In genomic region chr16:33656393-33656792, GRCh38 we compare ENCODE assay signal across 8 cellular contexts.
DNase-seq lines count a peak whose midpoint lies in the region; ATAC-seq and TF ChIP-seq lines count a peak whose summit lies in the region.
"Not testable (repeated sequence)": the region's sequence is repeated elsewhere in the genome, so short reads cannot be mapped to it uniquely, and the experiment has no call there.

No MANE protein-coding gene starts in this region.

- not testable (repeated sequence) for TF ChIP-seq POLR2A in upper lobe of left lung (IDR thresholded peaks at IDR 0.05)

- H3K4me1 ChIP-seq in upper lobe of left lung = not testable (repeated sequence)

- not testable (repeated sequence) for H3K27ac ChIP-seq in upper lobe of left lung

- DNase-seq in activated naive CD4-positive, alpha-beta T cell treated with anti-CD3 and anti-CD28 coated beads, Interleukin-2, amount 50 U/mL, for 72 hours (ENCODE audit: low spot score in 2 of 2); left colon; upper lobe of left lung: not testable (repeated sequence)

- not testable (repeated sequence) for TF ChIP-seq CTCF in upper lobe of left lung (IDR thresholded peaks at IDR 0.05)

- H3K9me3 ChIP-seq in upper lobe of left lung = not testable (repeated sequence)

- not testable (repeated sequence) for H3K27me3 ChIP-seq in upper lobe of left lung

- not testable (repeated sequence) for H3K36me3 ChIP-seq in upper lobe of left lung

- not testable (repeated sequence) for H3K36me3 Mint-ChIP-seq in activated naive CD4-positive, alpha-beta T cell treated with anti-CD3 and anti-CD28 coated beads, Interleukin-2, amount 50 U/mL, for 72 hours

- not testable (repeated sequence) for H3K4me3 ChIP-seq in upper lobe of left lung

- H3K9me3 Mint-ChIP-seq in activated naive CD4-positive, alpha-beta T cell treated with anti-CD3 and anti-CD28 coated beads, Interleukin-2, amount 50 U/mL, for 72 hours = not testable (repeated sequence)

- TF ChIP-seq EP300 in upper lobe of left lung (IDR thresholded peaks at IDR 0.05) = not testable (repeated sequence)

- intact Hi-C loops in left colon (cut with DNase I, micrococcal nuclease) = not testable (repeated sequence)

- H3K27ac Mint-ChIP-seq in activated naive CD4-positive, alpha-beta T cell treated with anti-CD3 and anti-CD28 coated beads, Interleukin-2, amount 50 U/mL, for 72 hours = not testable (repeated sequence)

- ATAC-seq in GM18858 (IDR thresholded peaks at IDR 0.05; ENCODE audit: unreplicated experiment) (peak; percentile 51), GM19468 (IDR thresholded peaks at IDR 0.05; ENCODE audit: extremely low read depth, unreplicated experiment) (peak; percentile 32), HG02588 (IDR thresholded peaks at IDR 0.05; ENCODE audit: unreplicated experiment) (peak; percentile 62), HG03095 (IDR thresholded peaks at IDR 0.05; ENCODE audit: unreplicated experiment) (peak; percentile 57), HG03565 (IDR thresholded peaks at IDR 0.05; ENCODE audit: unreplicated experiment) (peak; percentile 83), left colon (peak; percentile 73), upper lobe of left lung (ENCODE audit: low FRiP score in 2 of 2) (peak; percentile 63 to 84)
- peak; percentile 64 to 75 for ATAC-seq in activated naive CD4-positive, alpha-beta T cell treated with anti-CD3 and anti-CD28 coated beads, Interleukin-2, amount 50 U/mL, for 72 hours

- no CpG with 5 or more reads among the region's 10 CpGs for WGBS in upper lobe of left lung, 2 donors

Comparison
In these comparisons a context has a peak if more than half of its experiments do, and no peak if none do; other contexts are left out.
1. ATAC-seq: peak in every context shown above with its lines; median percentile 83 in HG03565; 74 in upper lobe of left lung; 73 in left colon; 70 in activated naive CD4-positive, alpha-beta T cell treated with anti-CD3 and anti-CD28 coated beads, Interleukin-2, amount 50 U/mL, for 72 hours; 62 in HG02588; 57 in HG03095; 51 in GM18858; 32 in GM19468.